ENCODE assay signal across 1 cellular context in the genomic region with DNA sequence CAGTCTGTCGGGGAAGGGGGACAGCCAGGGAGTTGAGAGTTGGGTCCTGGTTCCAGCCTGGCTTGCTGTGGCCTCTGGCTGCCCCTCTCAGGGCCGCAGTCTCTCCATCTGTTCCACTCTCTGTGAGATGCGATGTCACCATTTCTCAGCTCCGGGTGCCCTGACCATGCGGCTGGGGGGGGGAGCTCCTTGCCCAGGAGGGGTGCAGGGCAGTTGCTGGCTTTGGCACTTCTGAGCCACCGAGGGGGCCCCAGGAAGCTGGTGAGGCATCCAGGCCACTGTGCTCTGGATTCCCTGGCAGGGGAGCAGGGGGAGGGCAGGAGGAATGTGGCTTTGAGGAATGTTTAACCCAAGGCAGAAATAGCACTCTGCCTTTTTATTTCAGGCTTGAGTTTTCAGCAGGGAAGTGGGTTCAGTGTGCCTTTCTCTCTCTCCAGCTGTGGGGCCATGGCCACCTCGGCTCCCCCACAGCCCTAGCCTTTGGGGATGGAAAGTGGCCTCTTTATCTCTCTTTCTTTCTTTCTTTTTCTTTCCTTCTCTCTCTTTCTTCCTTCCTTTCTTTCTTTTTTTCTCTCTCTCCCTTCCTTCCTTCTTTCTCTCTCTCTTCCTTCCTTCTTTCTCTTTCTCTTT.
TF ChIP-seq lines count a peak whose summit lies in the region.

No MANE protein-coding gene starts in this region.

TF ChIP-seq in HepG2, 621 proteins besides CTCF, POLR2A, EP300 and RAD21 (continued from another document):
- TF ChIP-seq, protein P1, sequence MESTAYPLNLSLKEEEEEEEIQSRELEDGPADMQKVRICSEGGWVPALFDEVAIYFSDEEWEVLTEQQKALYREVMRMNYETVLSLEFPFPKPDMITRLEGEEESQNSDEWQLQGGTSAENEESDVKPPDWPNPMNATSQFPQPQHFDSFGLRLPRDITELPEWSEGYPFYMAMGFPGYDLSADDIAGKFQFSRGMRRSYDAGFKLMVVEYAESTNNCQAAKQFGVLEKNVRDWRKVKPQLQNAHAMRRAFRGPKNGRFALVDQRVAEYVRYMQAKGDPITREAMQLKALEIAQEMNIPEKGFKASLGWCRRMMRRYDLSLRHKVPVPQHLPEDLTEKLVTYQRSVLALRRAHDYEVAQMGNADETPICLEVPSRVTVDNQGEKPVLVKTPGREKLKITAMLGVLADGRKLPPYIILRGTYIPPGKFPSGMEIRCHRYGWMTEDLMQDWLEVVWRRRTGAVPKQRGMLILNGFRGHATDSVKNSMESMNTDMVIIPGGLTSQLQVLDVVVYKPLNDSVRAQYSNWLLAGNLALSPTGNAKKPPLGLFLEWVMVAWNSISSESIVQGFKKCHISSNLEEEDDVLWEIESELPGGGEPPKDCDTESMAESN (CRISPR knock-in tag; conservative IDR thresholded peaks at IDR 0.05), result no peak
- no peak for TF ChIP-seq MAFK (conservative IDR thresholded peaks at IDR 0.05 in 1 of 2, IDR thresholded peaks at IDR 0.05 in 1 of 2; ENCODE audit: low read length in 2 of 2)
- TF ChIP-seq ZNF350 (CRISPR knock-in tag; IDR thresholded peaks at IDR 0.05; ENCODE audit: borderline replicate concordance, low read depth), result no peak
- TF ChIP-seq, protein P2, sequence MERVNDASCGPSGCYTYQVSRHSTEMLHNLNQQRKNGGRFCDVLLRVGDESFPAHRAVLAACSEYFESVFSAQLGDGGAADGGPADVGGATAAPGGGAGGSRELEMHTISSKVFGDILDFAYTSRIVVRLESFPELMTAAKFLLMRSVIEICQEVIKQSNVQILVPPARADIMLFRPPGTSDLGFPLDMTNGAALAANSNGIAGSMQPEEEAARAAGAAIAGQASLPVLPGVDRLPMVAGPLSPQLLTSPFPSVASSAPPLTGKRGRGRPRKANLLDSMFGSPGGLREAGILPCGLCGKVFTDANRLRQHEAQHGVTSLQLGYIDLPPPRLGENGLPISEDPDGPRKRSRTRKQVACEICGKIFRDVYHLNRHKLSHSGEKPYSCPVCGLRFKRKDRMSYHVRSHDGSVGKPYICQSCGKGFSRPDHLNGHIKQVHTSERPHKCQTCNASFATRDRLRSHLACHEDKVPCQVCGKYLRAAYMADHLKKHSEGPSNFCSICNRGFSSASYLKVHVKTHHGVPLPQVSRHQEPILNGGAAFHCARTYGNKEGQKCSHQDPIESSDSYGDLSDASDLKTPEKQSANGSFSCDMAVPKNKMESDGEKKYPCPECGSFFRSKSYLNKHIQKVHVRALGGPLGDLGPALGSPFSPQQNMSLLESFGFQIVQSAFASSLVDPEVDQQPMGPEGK (CRISPR knock-in tag; IDR thresholded peaks at IDR 0.05), result peak; percentile 54; the same call in 1 of the 2 replicates
- TF ChIP-seq RELA (CRISPR knock-in tag; IDR thresholded peaks at IDR 0.05), result no peak
- TF ChIP-seq SIX1 (CRISPR knock-in tag; IDR thresholded peaks at IDR 0.05; ENCODE audit: borderline replicate concordance), result no peak
- no peak for TF ChIP-seq ZNF180 (CRISPR knock-in tag; IDR thresholded peaks at IDR 0.05; ENCODE audit: borderline replicate concordance, low read depth)
- TF ChIP-seq ZIK1 (CRISPR knock-in tag; IDR thresholded peaks at IDR 0.05; ENCODE audit: borderline replicate concordance, low read depth), result no peak
- TF ChIP-seq ZSCAN25 (CRISPR knock-in tag; IDR thresholded peaks at IDR 0.05), result peak; percentile 81
- no peak for TF ChIP-seq KLF12 (CRISPR knock-in tag; IDR thresholded peaks at IDR 0.05; ENCODE audit: borderline replicate concordance)
- TF ChIP-seq ZNF780A (CRISPR knock-in tag; IDR thresholded peaks at IDR 0.05), result no peak
- peak; percentile 65 for TF ChIP-seq TEAD3 (CRISPR knock-in tag; optimal IDR thresholded peaks at IDR 0.05; ENCODE audit: borderline replicate concordance)
- no peak for TF ChIP-seq JUNB (CRISPR knock-in tag; IDR thresholded peaks at IDR 0.05; ENCODE audit: borderline replicate concordance)
- TF ChIP-seq CAMTA2 (CRISPR knock-in tag; IDR thresholded peaks at IDR 0.05; ENCODE audit: borderline replicate concordance), result no peak
